8 cellular contexts compared by ENCODE assay signal in genomic region chr1:226108935-226109828, GRCh38. TPM values are rescaled to one million over a fixed set of nuclear protein-coding genes. Genes with fewer than 3 reads are reported as not detected.
A peak's percentile ranks its signal among the peaks of the same experiment; 100 is the strongest.
DNase-seq lines count a peak whose midpoint lies in the region; ATAC-seq lines count a peak whose summit lies in the region.

No MANE protein-coding gene starts in this region.

- DNase-seq in activated T-helper 2 cell treated with anti-CD3 and anti-CD28 coated beads, Interferon-gamma antibody, Interleukin-2, Interleukin-4, amounts not matched to agents 10 μg/mL and 5 μg/mL and 100 μg/mL, durations not matched to agents 14 hours and 24 hours and 36 hours (ENCODE audit: low spot score): no peak
- DNase-seq in right cardiac atrium: peak; percentile 50 to 77 (median 73)
- DNase-seq in OCI-M1 (lab: John Stamatoyannopoulos, UW): no peak
- no peak for DNase-seq in mucosa of gallbladder (ENCODE audit: low spot score)

- no peaks in the 10 kb centered on the region for H3K9me3 ChIP-seq in BLaER1 treated with 17β-estradiol and CSF1 and Interleukin-3, amounts not matched to agents 10 nM and 100 nM (replicated peaks in 1 of 11)
- no peaks in the 10 kb centered on the region for H3K9me3 ChIP-seq in right cardiac atrium (ENCODE audit: control insufficient read depth, low read length)
- H3K9me3 ChIP-seq in skeletal muscle tissue (ENCODE audit: control insufficient read depth in 3 of 3, low read length in 3 of 3): no peaks in the 10 kb centered on the region

- H3K36me3 ChIP-seq in BLaER1 treated with 17β-estradiol and CSF1 and Interleukin-3, amounts not matched to agents 10 nM and 100 nM: no peaks in the 10 kb centered on the region
- no peaks in the 10 kb centered on the region for H3K36me3 ChIP-seq in skeletal muscle tissue (ENCODE audit: control insufficient read depth in 3 of 3, insufficient read depth in 3 of 3, low read length in 3 of 3)

- H3K4me1 Mint-ChIP-seq in activated T-helper 2 cell treated with anti-CD3 and anti-CD28 coated beads, Interferon-gamma antibody, Interleukin-2, Interleukin-4, amounts not matched to agents 10 μg/mL and 5 μg/mL and 100 μg/mL, durations not matched to agents 14 hours and 24 hours and 36 hours (ENCODE audit: low read depth): peaks cover 15% of the 10 kb centered on the region

- peak overlapping the region; percentile 80 to 95 (median 89) for H3K4me2 ChIP-seq in BLaER1 treated with 17β-estradiol and CSF1 and Interleukin-3, amounts not matched to agents 10 nM and 100 nM

- no peaks in the 10 kb centered on the region for H3K9me3 Mint-ChIP-seq in activated T-helper 2 cell treated with anti-CD3 and anti-CD28 coated beads, Interferon-gamma antibody, Interleukin-2, Interleukin-4, amounts not matched to agents 10 μg/mL and 5 μg/mL and 100 μg/mL, durations not matched to agents 14 hours and 24 hours and 36 hours

- H3K4me3 Mint-ChIP-seq in activated T-helper 2 cell treated with anti-CD3 and anti-CD28 coated beads, Interferon-gamma antibody, Interleukin-2, Interleukin-4, amounts not matched to agents 10 μg/mL and 5 μg/mL and 100 μg/mL, durations not matched to agents 14 hours and 24 hours and 36 hours (ENCODE audit: low read depth): peak overlapping the region; percentile 83

- H3K27ac ChIP-seq in BLaER1 treated with 17β-estradiol and CSF1 and Interleukin-3, amounts not matched to agents 10 nM and 100 nM: peak overlapping the region; percentile 55 to 98 (median 96)
- H3K27ac ChIP-seq in right cardiac atrium (ENCODE audit: low read length): peak overlapping the region; percentile 97
- H3K27ac ChIP-seq in skeletal muscle tissue (ENCODE audit: low read depth, low read length): peak overlapping the region; percentile 95

- peak overlapping the region; percentile 61 to 82 (median 74) for H3K4me3 ChIP-seq in BLaER1 treated with 17β-estradiol and CSF1 and Interleukin-3, amounts not matched to agents 10 nM and 100 nM
- H3K4me3 ChIP-seq in right cardiac atrium (ENCODE audit: low read length): peak overlapping the region; percentile 80
- peak overlapping the region; percentile 79 to 86 (median 84) for H3K4me3 ChIP-seq in skeletal muscle tissue (ENCODE audit: low read length in 3 of 3)

- peaks cover 33 to 57% (median 47%) of the 10 kb centered on the region in 10 experiments for H3K4me1 ChIP-seq in BLaER1 treated with 17β-estradiol and CSF1 and Interleukin-3, amounts not matched to agents 10 nM and 100 nM
- peaks cover 5% of the 10 kb centered on the region for H3K4me1 ChIP-seq in right cardiac atrium (ENCODE audit: control insufficient read depth, insufficient read depth, low read length)
- H3K4me1 ChIP-seq in skeletal muscle tissue (ENCODE audit: control insufficient read depth in 3 of 3, insufficient read depth in 3 of 3, low read length in 3 of 3): peaks cover 25 to 30% (median 29%) of the 10 kb centered on the region in 3 donors

- peak overlapping the region; percentile 88 to 95 (median 92) for H3K9ac ChIP-seq in BLaER1 treated with 17β-estradiol and CSF1 and Interleukin-3, amounts not matched to agents 10 nM and 100 nM
- H3K9ac ChIP-seq in skeletal muscle tissue (ENCODE audit: low read depth in 1 of 3, low read length in 3 of 3): peak overlapping the region; percentile 86 to 91 (median 90)

- intact Hi-C loops in activated T-helper 2 cell treated with anti-CD3 and anti-CD28 coated beads, Interferon-gamma antibody, Interleukin-2, Interleukin-4, amounts not matched to agents 10 μg/mL and 5 μg/mL and 100 μg/mL, durations not matched to agents 14 hours and 24 hours and 36 hours (cut with micrococcal nuclease): no loop called here
- intact Hi-C loops in right cardiac atrium (cut with DNase I): no loop called here

- H3K27ac Mint-ChIP-seq in activated T-helper 2 cell treated with anti-CD3 and anti-CD28 coated beads, Interferon-gamma antibody, Interleukin-2, Interleukin-4, amounts not matched to agents 10 μg/mL and 5 μg/mL and 100 μg/mL, durations not matched to agents 14 hours and 24 hours and 36 hours: peak overlapping the region; percentile 79

- no peaks in the 10 kb centered on the region for H3K27me3 ChIP-seq in BLaER1 treated with 17β-estradiol and CSF1 and Interleukin-3, amounts not matched to agents 10 nM and 100 nM
- H3K27me3 ChIP-seq in right cardiac atrium (ENCODE audit: control insufficient read depth, insufficient read depth): no peaks in the 10 kb centered on the region
- H3K27me3 ChIP-seq in skeletal muscle tissue (ENCODE audit: control insufficient read depth in 3 of 3, insufficient read depth in 3 of 3, low read length in 3 of 3): no peaks in the 10 kb centered on the region

- ATAC-seq in HG02759 (IDR thresholded peaks at IDR 0.05; ENCODE audit: unreplicated experiment) (peak; percentile 5), right cardiac atrium (peak; percentile 61 to 68), HG03469 (IDR thresholded peaks at IDR 0.05; ENCODE audit: unreplicated experiment) (no peak)

- WGBS in right cardiac atrium: 8% methylated on average over 23 of the region's 23 CpGs

- H3K36me3 Mint-ChIP-seq in activated T-helper 2 cell treated with anti-CD3 and anti-CD28 coated beads, Interferon-gamma antibody, Interleukin-2, Interleukin-4, amounts not matched to agents 10 μg/mL and 5 μg/mL and 100 μg/mL, durations not matched to agents 14 hours and 24 hours and 36 hours (ENCODE audit: low read depth): no peaks in the 10 kb centered on the region

- H4K20me1 ChIP-seq in BLaER1 treated with 17β-estradiol and CSF1 and Interleukin-3, amounts not matched to agents 10 nM and 100 nM: peaks cover 0 to 5% (median 0%) of the 10 kb centered on the region in 11 experiments; a peak in 1 of 22 replicates

- H3K27me3 Mint-ChIP-seq in activated T-helper 2 cell treated with anti-CD3 and anti-CD28 coated beads, Interferon-gamma antibody, Interleukin-2, Interleukin-4, amounts not matched to agents 10 μg/mL and 5 μg/mL and 100 μg/mL, durations not matched to agents 14 hours and 24 hours and 36 hours (ENCODE audit: low read depth): peaks cover 6% of the 10 kb centered on the region

RNA-seq across cellular contexts. Expression of gene H3-3A, which starts 46.7 kb away (rescaled TPM):
- total RNA-seq in activated T-helper 2 cell treated with anti-CD3 and anti-CD28 coated beads, Interferon-gamma antibody, Interleukin-2, Interleukin-4, amounts not matched to agents 10 μg/mL and 5 μg/mL and 100 μg/mL, durations not matched to agents 14 hours and 24 hours and 36 hours: 437 and 443 TPM in 2 replicates
- total RNA-seq in right cardiac atrium (100 to 1,000 TPM; 304 to 344 (median 328) TPM), skeletal muscle tissue (319 TPM), mucosa of gallbladder (492 TPM)
- polyA plus RNA-seq in right cardiac atrium: 557 TPM

Comparison
In these comparisons a context has a peak if more than half of its experiments do, and no peak if none do; other contexts are left out.
1. DNase-seq: peak in right cardiac atrium (3 of 3); none in activated T-helper 2 cell treated with anti-CD3 and anti-CD28 coated beads, Interferon-gamma antibody, Interleukin-2, Interleukin-4, amounts not matched to agents 10 μg/mL and 5 μg/mL and 100 μg/mL, durations not matched to agents 14 hours and 24 hours and 36 hours (single experiment), OCI-M1 (single experiment) and mucosa of gallbladder (single experiment).
2. Peak in every context shown above with its lines, with median percentiles within 50 percentile points of each other: H3K27ac ChIP-seq and H3K4me3 ChIP-seq.